ENCODE assay signal across 22 cellular contexts in genomic region chr19:11973020-11973810, GRCh38. TPM values are rescaled to one million over a fixed set of nuclear protein-coding genes. Genes with fewer than 3 reads are reported as not detected.
DNase-seq lines count a peak whose midpoint lies in the region; ATAC-seq, FAIRE-seq and TF ChIP-seq lines count a peak whose summit lies in the region.
"Had no signal": no experiment of that assay in that cellular context is flagged by ENCODE, and none has a peak within 500 bp of the region (broad histone marks: within the 10 kb centered on the region; RNA-seq: fewer than 3 reads in every experiment).

No MANE protein-coding gene starts in this region.

- H3K27ac ChIP-seq in HepG2 (ENCODE audit: extremely low read length, insufficient read depth, low read length) (no peak overlapping the region), right lobe of liver (no peak overlapping the region), H1 (ENCODE audit: low read depth, low read length) (no peak overlapping the region)
- H3K27ac ChIP-seq: 22Rv1, BLaER1, C4-2B, GM23248 had no signal

- H2BK5ac ChIP-seq in H1 (ENCODE audit: low read depth, low read length): no peak overlapping the region

- no peaks in the 10 kb centered on the region for H3K4me1 ChIP-seq in HepG2 (ENCODE audit: insufficient read depth, low read length)
- H3K4me1 ChIP-seq in right lobe of liver: no peaks in the 10 kb centered on the region
- no peaks in the 10 kb centered on the region for H3K4me1 ChIP-seq in H1 (replicated peaks in 1 of 4; ENCODE audit: control insufficient read depth in 3 of 4, insufficient read depth in 4 of 4, low read length in 3 of 4)
- H3K4me1 ChIP-seq: BLaER1 had no signal

- TF ChIP-seq CTCF in HepG2 (CRISPR knock-in tag; IDR thresholded peaks at IDR 0.05): no peak
- TF ChIP-seq CTCF in right lobe of liver (IDR thresholded peaks at IDR 0.05): no peak
- no peak for TF ChIP-seq CTCF in H1 (IDR thresholded peaks at IDR 0.05; ENCODE audit: control extremely low read depth in 1 of 3, insufficient read depth in 1 of 3, low read depth in 1 of 3, low read length in 3 of 3)

- TF ChIP-seq POLR2A in HepG2 (IDR thresholded peaks at IDR 0.05; ENCODE audit: insufficient read depth in 1 of 2, low read depth in 2 of 2, low read length in 2 of 2) (no peak), right lobe of liver (IDR thresholded peaks at IDR 0.05) (no peak), H1 (IDR thresholded peaks at IDR 0.05; ENCODE audit: control extremely low read depth in 1 of 2, low read depth in 2 of 2, low read length in 2 of 2) (no peak)

- no peak overlapping the region for H3K23ac ChIP-seq in H1 (ENCODE audit: insufficient read length)

- H2BK12ac ChIP-seq in H1 (ENCODE audit: low read depth, low read length): no peak overlapping the region

- no peak overlapping the region for H4K8ac ChIP-seq in H1 (ENCODE audit: extremely low read depth, insufficient read depth, low read length)

- H3K9me3 ChIP-seq in HepG2 (ENCODE audit: low read length): no peaks in the 10 kb centered on the region
- peaks cover 0 to 22% (median under 1%) of the 10 kb centered on the region in 4 donors for H3K9me3 ChIP-seq in right lobe of liver
- peaks cover 29 to 32% of the 10 kb centered on the region in 2 experiments for H3K9me3 ChIP-seq in H1 (ENCODE audit: insufficient read depth in 2 of 2, low read depth in 1 of 2, low read length in 1 of 2)

- H2BK120ac ChIP-seq in H1 (replicated peaks; ENCODE audit: low read depth, low read length): no peak overlapping the region

- no peak overlapping the region for H2AFZ ChIP-seq in HepG2 (ENCODE audit: low read length)
- no peak overlapping the region for H2AFZ ChIP-seq in H1 (ENCODE audit: low read length)
- H2AFZ ChIP-seq: GM23248 had no signal

- H3K36me3 ChIP-seq in HepG2 (replicated peaks in 1 of 2; ENCODE audit: control insufficient read depth in 1 of 2, insufficient read depth in 2 of 2, low read length in 2 of 2) (no peaks in the 10 kb centered on the region), right lobe of liver (no peaks in the 10 kb centered on the region), H1 (ENCODE audit: control insufficient read depth in 2 of 4, insufficient read depth in 4 of 4, low read length in 3 of 4) (peaks cover 0 to 6% (median 0%) of the 10 kb centered on the region in 4 experiments; a peak in 2 of 8 replicates)

- no peak overlapping the region for H3K18ac ChIP-seq in H1 (ENCODE audit: extremely low read depth, low read length)

- H3K4me3 ChIP-seq in HepG2 (replicated peaks in 1 of 3; ENCODE audit: insufficient read depth in 1 of 3, low read depth in 2 of 3, low read length in 3 of 3): no peak overlapping the region
- H3K4me3 ChIP-seq in right lobe of liver: no peak overlapping the region
- H3K4me3 ChIP-seq in H1 (ENCODE audit: extremely low read depth in 1 of 4, insufficient read depth in 2 of 4, low read depth in 3 of 4, low read length in 4 of 4): no peak overlapping the region
- H3K4me3 ChIP-seq: BLaER1, GM12878, GM23248 had no signal

- in situ Hi-C loops in HepG2 (cut with HindIII; ENCODE audit: extremely low pct_ligation_motif_present, low pct_unique_long_range_greater_than_20kb): no loop called here

- ATAC-seq in HepG2 (no peak), right lobe of liver (no peak), HG03097 (IDR thresholded peaks at IDR 0.05; ENCODE audit: low FRiP score, unreplicated experiment) (no peak)
- ATAC-seq: CD8-positive, alpha-beta T cell; GM12878; HCT116 had no signal

- H3K27me3 ChIP-seq in HepG2 (ENCODE audit: control insufficient read depth in 1 of 2, insufficient read depth in 2 of 2, low read length in 2 of 2) (no peaks in the 10 kb centered on the region), right lobe of liver (no peaks in the 10 kb centered on the region), H1 (replicated peaks in 1 of 4; ENCODE audit: control insufficient read depth in 3 of 4, extremely low read depth in 1 of 4, insufficient read depth in 3 of 4, low read length in 3 of 4) (no peaks in the 10 kb centered on the region)
- H3K27me3 ChIP-seq: BLaER1 had no signal

- H3K56ac ChIP-seq in H1 (replicated peaks; ENCODE audit: insufficient read length, low read depth, low read length): no peak overlapping the region

- BruUV-seq in HepG2 (replicated peaks; lab: Mats Ljungman, UMichigan): no TSS peak

- no peak overlapping the region for H3K4ac ChIP-seq in H1 (replicated peaks; ENCODE audit: insufficient read length, low read depth, low read length)

- no peaks in the 10 kb centered on the region for H3K79me2 ChIP-seq in HepG2 (ENCODE audit: insufficient read depth, low read length)
- no peaks in the 10 kb centered on the region for H3K79me2 ChIP-seq in H1 (ENCODE audit: control insufficient read depth in 1 of 2, insufficient read depth in 2 of 2, low read length in 2 of 2)

- H2BK20ac ChIP-seq in H1 (ENCODE audit: low read length): no peak overlapping the region

- H3K4me2 ChIP-seq in HepG2 (ENCODE audit: low read depth, low read length) (no peak overlapping the region), H1 (ENCODE audit: insufficient read depth in 1 of 2, low read depth in 2 of 2, low read length in 2 of 2) (no peak overlapping the region)
- H3K4me2 ChIP-seq: BLaER1 had no signal

- TF ChIP-seq RAD21 in HepG2 (CRISPR knock-in tag; IDR thresholded peaks at IDR 0.05): no peak
- TF ChIP-seq RAD21 in H1 (IDR thresholded peaks at IDR 0.05 in 1 of 2, conservative IDR thresholded peaks at IDR 0.05 in 1 of 2; ENCODE audit: low read depth in 2 of 2, low read length in 2 of 2): no peak

- H3K23me2 ChIP-seq in H1 (ENCODE audit: low read depth, low read length): no peaks in the 10 kb centered on the region

- intact Hi-C loops in HepG2 (cut with micrococcal nuclease; ENCODE audit: unreplicated experiment): no loop called here
- intact Hi-C loops in right lobe of liver (cut with DNase I): loop anchor here in 1 of 2 donors (10.0 kb wide), 1 partner anchor 48 kb away; the partner anchor contains the start of gene ZNF700

- H3K79me1 ChIP-seq in H1 (ENCODE audit: low read depth, low read length): no peaks in the 10 kb centered on the region

- H3K9ac ChIP-seq in HepG2 (ENCODE audit: insufficient read depth, low read depth, low read length) (no peak overlapping the region), H1 (replicated peaks in 1 of 4; ENCODE audit: extremely low read depth in 1 of 4, low read depth in 3 of 4, low read length in 3 of 4) (no peak overlapping the region)
- H3K9ac ChIP-seq: BLaER1, GM23248 had no signal

- POLR2A ChIA-PET in HepG2 (lab: Yijun Ruan, JAX): no interaction called here
- POLR2A ChIA-PET in H1 (lab: Charles Lee; ENCODE audit: partially characterized antibody): interaction anchor here (0.7 to 2.1 kb wide), 2 partner anchors 14 to 200 kb away, joined by 3 to 8 read pairs; no protein-coding TSS in a partner anchor

- no peak for TF ChIP-seq EP300 in HepG2 (IDR thresholded peaks at IDR 0.05; ENCODE audit: low read depth in 2 of 2, low read length in 2 of 2)
- no peak for TF ChIP-seq EP300 in HepG2 (CRISPR knock-in tag; IDR thresholded peaks at IDR 0.05; ENCODE audit: borderline replicate concordance)
- TF ChIP-seq EP300 in H1 (IDR thresholded peaks at IDR 0.05; ENCODE audit: borderline replicate concordance in 1 of 2, low read depth in 2 of 2, low read length in 2 of 2): no peak

- H4K5ac ChIP-seq in H1 (ENCODE audit: insufficient read length, low read depth, low read length): no peak overlapping the region

- no peaks in the 10 kb centered on the region for H4K20me1 ChIP-seq in HepG2 (ENCODE audit: insufficient read depth, low read length)
- H4K20me1 ChIP-seq in H1 (replicated peaks in 1 of 2; ENCODE audit: control insufficient read depth in 1 of 2, insufficient read depth in 2 of 2, low read length in 2 of 2): no peaks in the 10 kb centered on the region
- H4K20me1 ChIP-seq: BLaER1 had no signal

- CTCF ChIA-PET in HepG2 (lab: Yijun Ruan, JAX; ENCODE audit: low intra/inter-chr PET ratio, low total read pairs) (no interaction called here), H1 (lab: Charles Lee; ENCODE audit: partially characterized antibody) (no interaction called here)

- WGBS in HepG2 (ENCODE audit: low lambda C conversion rate): 53% methylated on average over 5 of the region's 5 CpGs
- WGBS in right lobe of liver (ENCODE audit: insufficient coverage, low coverage, low lambda C conversion rate, missing lambda C conversion rate): 89% methylated on average over 5 of the region's 5 CpGs
- 85% methylated on average over 5 of the region's 5 CpGs; no CpG with 5 or more reads in 1 of the 2 experiments for whole genome bisulfite sequencing in H1 (ENCODE audit: extremely low coverage in 1 of 2, insufficient coverage in 1 of 2, insufficient read length in 1 of 2, insufficient replicate concordance in 2 of 2, low coverage in 1 of 2, low lambda C conversion rate in 2 of 2, missing lambda C conversion rate in 1 of 2), 2 experiments

- no peak overlapping the region for H2AK5ac ChIP-seq in H1 (ENCODE audit: low read depth, low read length)

- DNase-seq in HepG2 (ENCODE audit: low spot score) (no peak), right lobe of liver (no peak), H1 (ENCODE audit: low read depth in 1 of 2, low spot score in 2 of 2) (no peak), Kasumi-1 (lab: John Stamatoyannopoulos, UW) (no peak), COLO829 (ENCODE audit: low spot score) (no peak)
- DNase-seq: CD4-positive, CD25-positive, alpha-beta regulatory T cell; CD8-positive, alpha-beta T cell; DMS 273 treated with DMSO at 0.1 percent for 48 hours; DMS79; EL; GDM1; GM23248; H9 had no signal

- H2BK15ac ChIP-seq in H1 (ENCODE audit: low read length): no peak overlapping the region

- no peak for FAIRE-seq in HepG2 (lab: Jason Lieb, UNC)
- no peak for FAIRE-seq in H1 (lab: Jason Lieb, UNC)
- FAIRE-seq: A204.1, D721Med, GM12878, GM19239 had no signal

- H3K14ac ChIP-seq in H1 (ENCODE audit: insufficient read length): no peak overlapping the region

- H4K91ac ChIP-seq in H1 (replicated peaks; ENCODE audit: insufficient read length, low read length): no peak overlapping the region

RNA-seq across cellular contexts. Expression of gene ZNF763, which starts 8.4 kb away (rescaled TPM):
- total RNA-seq in HepG2 (2016; rRNA removed; fragmentation: Illumina TruSeq; extraction: Trizol) (0.42 and 0.49 TPM in 2 replicates), right lobe of liver (1 to 10 TPM in 2 of 6 experiments, under 1 TPM in 4; 0.25 to 2.6 (median 0.70) TPM)
- total RNA-seq in HepG2 (2016; cell fraction: cytosol; rRNA removed; fragmentation: Illumina TruSeq; extraction: Trizol; ENCODE audit: low read depth): 0.20 and 0.26 TPM in 2 replicates
- total RNA-seq in HepG2 (2016; cell fraction: insoluble cytoplasmic fraction; rRNA removed; fragmentation: Illumina TruSeq; extraction: Trizol): 0.31 and 0.74 TPM in 2 replicates
- total RNA-seq in HepG2 (2016; cell fraction: membrane; rRNA removed; fragmentation: Illumina TruSeq; extraction: Trizol): 0.31 and 0.40 TPM in 2 replicates
- total RNA-seq in HepG2 (2016; cell fraction: nucleus; rRNA removed; fragmentation: Illumina TruSeq; extraction: Trizol): 0.78 and 0.93 TPM in 2 replicates
- polyA plus RNA-seq in HepG2 (2011; rRNA removed) (0.08 and 0.16 TPM in 2 replicates), H1 (2011; rRNA removed) (0.39 and 0.46 TPM in 2 replicates)
- polyA plus RNA-seq in HepG2 (2011; cell fraction: cytosol; rRNA removed): 0.03 and 0.17 TPM in 2 replicates
- polyA plus RNA-seq in HepG2 (2011; cell fraction: nucleus; rRNA removed): 0.10 and 0.84 TPM in 2 replicates
- polyA plus RNA-seq in HepG2 (2012): 0.20 and 0.34 TPM in 2 replicates
- not detected in 2 replicates for polyA plus RNA-seq in HepG2 (2016; cell fraction: cytosol; fragmentation: Illumina TruSeq; extraction: Trizol; ENCODE audit: low read depth)
- 0.44 and 0.47 TPM in 2 replicates for polyA plus RNA-seq in HepG2 (2016; cell fraction: insoluble cytoplasmic fraction; fragmentation: Illumina TruSeq; extraction: Trizol; ENCODE audit: low read depth)
- polyA plus RNA-seq in HepG2 (2016; cell fraction: membrane; fragmentation: Illumina TruSeq; extraction: Trizol; ENCODE audit: low read depth): 0.19 and 0.21 TPM in 2 replicates
- polyA plus RNA-seq in HepG2 (2016; cell fraction: nucleus; fragmentation: Illumina TruSeq; extraction: Trizol; ENCODE audit: insufficient read depth, low read depth): 1.7 and 2.4 TPM in 2 replicates
- 0.32 TPM in 1 of 2 replicates, not detected in the other for polyA minus RNA-seq in HepG2 (2011; rRNA and poly(A)+ RNA removed; ENCODE audit: low replicate concordance)
- not detected in 2 replicates for polyA minus RNA-seq in HepG2 (2011; cell fraction: cytosol; rRNA and poly(A)+ RNA removed)
- 0.64 and 0.87 TPM in 2 replicates for polyA minus RNA-seq in HepG2 (2011; cell fraction: nucleus; rRNA and poly(A)+ RNA removed)
- 1.7 TPM in 2 replicates for total RNA-seq in H1 (2021; fragmentation: NEBNext Ultra II Directional; extraction: Animal tissue kit (Norgen Biotek cat#: 25700))
- 1.5 TPM for polyA plus RNA-seq in H1 (2011; cell fraction: cytosol; rRNA removed)
- 0.31 TPM for polyA plus RNA-seq in H1 (2011; cell fraction: nucleus; rRNA removed)
- 0.83 to 2.6 TPM (median 1.2 TPM) in 4 replicates for polyA plus RNA-seq in H1 (2012, experiment 1 of 2)
- polyA plus RNA-seq in H1 (2012, experiment 2 of 2): 0.30 TPM
- 0.59 TPM for polyA plus RNA-seq in H1 (2013, experiment 1 of 2)
- polyA plus RNA-seq in H1 (2013, experiment 2 of 2): 0.64 TPM
- 1.1 and 2.1 TPM in 2 replicates for polyA minus RNA-seq in H1 (2011; rRNA and poly(A)+ RNA removed)
- polyA minus RNA-seq in H1 (2011; cell fraction: cytosol; rRNA and poly(A)+ RNA removed): 0.81 TPM
- polyA minus RNA-seq in H1 (2011; cell fraction: nucleus; rRNA and poly(A)+ RNA removed): 4.9 TPM

RNA-seq across cellular contexts. Expression of gene ZNF700, which starts 48.3 kb away (rescaled TPM):
- 12.8 and 16.5 TPM in 2 replicates for total RNA-seq in HepG2 (2016; rRNA removed; fragmentation: Illumina TruSeq; extraction: Trizol)
- 1.8 and 2.2 TPM in 2 replicates for total RNA-seq in HepG2 (2016; cell fraction: cytosol; rRNA removed; fragmentation: Illumina TruSeq; extraction: Trizol; ENCODE audit: low read depth)
- total RNA-seq in HepG2 (2016; cell fraction: insoluble cytoplasmic fraction; rRNA removed; fragmentation: Illumina TruSeq; extraction: Trizol): 12.7 and 16.3 TPM in 2 replicates
- 4.7 and 6.4 TPM in 2 replicates for total RNA-seq in HepG2 (2016; cell fraction: membrane; rRNA removed; fragmentation: Illumina TruSeq; extraction: Trizol)
- total RNA-seq in HepG2 (2016; cell fraction: nucleus; rRNA removed; fragmentation: Illumina TruSeq; extraction: Trizol): 12.4 and 15.3 TPM in 2 replicates
- polyA plus RNA-seq in HepG2 (2011; rRNA removed): 4.5 and 6.0 TPM in 2 replicates
- polyA plus RNA-seq in HepG2 (2011; cell fraction: cytosol; rRNA removed): 1.4 and 2.3 TPM in 2 replicates
- 5.8 and 7.8 TPM in 2 replicates for polyA plus RNA-seq in HepG2 (2011; cell fraction: nucleus; rRNA removed)
- 4.5 and 5.9 TPM in 2 replicates for polyA plus RNA-seq in HepG2 (2012)
- polyA plus RNA-seq in HepG2 (2016; cell fraction: cytosol; fragmentation: Illumina TruSeq; extraction: Trizol; ENCODE audit: low read depth): 0.33 and 0.34 TPM in 2 replicates
- 7.7 and 8.5 TPM in 2 replicates for polyA plus RNA-seq in HepG2 (2016; cell fraction: insoluble cytoplasmic fraction; fragmentation: Illumina TruSeq; extraction: Trizol; ENCODE audit: low read depth)
- 0.97 and 1.1 TPM in 2 replicates for polyA plus RNA-seq in HepG2 (2016; cell fraction: membrane; fragmentation: Illumina TruSeq; extraction: Trizol; ENCODE audit: low read depth)
- polyA plus RNA-seq in HepG2 (2016; cell fraction: nucleus; fragmentation: Illumina TruSeq; extraction: Trizol; ENCODE audit: insufficient read depth, low read depth): 42.0 and 43.2 TPM in 2 replicates
- 1.4 and 2.1 TPM in 2 replicates for polyA minus RNA-seq in HepG2 (2011; rRNA and poly(A)+ RNA removed; ENCODE audit: low replicate concordance)
- 4.2 and 5.5 TPM in 2 replicates for polyA minus RNA-seq in HepG2 (2011; cell fraction: cytosol; rRNA and poly(A)+ RNA removed)
- 8.4 and 11.4 TPM in 2 replicates for polyA minus RNA-seq in HepG2 (2011; cell fraction: nucleus; rRNA and poly(A)+ RNA removed)
- total RNA-seq in right lobe of liver: 1 to 10 TPM; 5.1 to 7.6 (median 5.5) TPM
- total RNA-seq in H1 (2021; fragmentation: NEBNext Ultra II Directional; extraction: Animal tissue kit (Norgen Biotek cat#: 25700)): 9.4 and 10.5 TPM in 2 replicates
- 1.5 and 3.0 TPM in 2 replicates for polyA plus RNA-seq in H1 (2011; rRNA removed)
- 4.7 TPM for polyA plus RNA-seq in H1 (2011; cell fraction: cytosol; rRNA removed)
- polyA plus RNA-seq in H1 (2011; cell fraction: nucleus; rRNA removed): 2.8 TPM
- polyA plus RNA-seq in H1 (2012, experiment 1 of 2): 4.9 to 7.8 TPM (median 6.0 TPM) in 4 replicates
- polyA plus RNA-seq in H1 (2012, experiment 2 of 2): 0.63 TPM
- polyA plus RNA-seq in H1 (2013, experiment 1 of 2): 4.8 TPM
- 4.3 TPM for polyA plus RNA-seq in H1 (2013, experiment 2 of 2)
- polyA minus RNA-seq in H1 (2011; rRNA and poly(A)+ RNA removed): 5.3 and 10.0 TPM in 2 replicates
- 5.7 TPM for polyA minus RNA-seq in H1 (2011; cell fraction: cytosol; rRNA and poly(A)+ RNA removed)
- 9.8 TPM for polyA minus RNA-seq in H1 (2011; cell fraction: nucleus; rRNA and poly(A)+ RNA removed)

Comparison
In these comparisons a context has a peak if more than half of its experiments do, and no peak if none do; other contexts are left out.
1. Of the 41 proteins assayed by ChIP-seq in both HepG2 and H1: peak only in HepG2: none; only in H1: none; in both: RFX5; in neither: 40.